8 cellular contexts compared by ENCODE assay signal in the genomic region with DNA sequence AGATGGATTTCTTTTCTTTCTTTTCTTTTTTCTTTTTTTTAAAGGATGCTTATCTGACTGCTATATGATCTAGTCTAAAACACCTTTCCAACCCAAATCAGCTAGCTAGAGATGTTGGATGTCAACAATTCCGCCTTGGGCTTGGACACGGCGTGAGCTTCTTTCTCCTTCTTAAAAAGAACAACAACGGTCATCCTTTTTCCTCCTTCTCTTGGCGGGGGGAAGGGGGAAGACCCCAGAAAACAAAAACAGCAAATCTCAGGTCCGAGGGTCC. TPM values are rescaled to one million over a fixed set of nuclear protein-coding genes. Genes with fewer than 3 reads are reported as not detected.
A peak's percentile ranks its signal among the peaks of the same experiment; 100 is the strongest.
DNase-seq lines count a peak whose midpoint lies in the region; ATAC-seq, FAIRE-seq and TF ChIP-seq lines count a peak whose summit lies in the region.

No MANE protein-coding gene starts in this region.

- FAIRE-seq in H54 (lab: Jason Lieb, UNC): no peak

- TF ChIP-seq POLR2A in gastroesophageal sphincter (IDR thresholded peaks at IDR 0.05): no peak
- no peak for TF ChIP-seq POLR2A in H54 (IDR thresholded peaks at IDR 0.05; ENCODE audit: low read depth, low read length)

- no peak for DNase-seq in WERI-Rb-1
- DNase-seq in retinal pigment epithelial cell (ENCODE audit: low read depth): no peak
- DNase-seq in H54 (ENCODE audit: insufficient read length, low spot score): no peak
- no peak for DNase-seq in SIG-M5 (lab: John Stamatoyannopoulos, UW)
- DNase-seq in activated naive CD4-positive, alpha-beta T cell treated with anti-CD3 and anti-CD28 coated beads, Interleukin-2, amount 50 U/mL, for 72 hours (ENCODE audit: low spot score in 2 of 2): no peak
- DNase-seq in NCI-H345 (lab: John Stamatoyannopoulos, UW): no peak

- H3K36me3 ChIP-seq in ES-I3 (ENCODE audit: insufficient read depth, low read length): no peaks in the 10 kb centered on the region
- no peaks in the 10 kb centered on the region for H3K36me3 ChIP-seq in WERI-Rb-1
- H3K36me3 ChIP-seq in gastroesophageal sphincter: no peaks in the 10 kb centered on the region

- H3K27ac Mint-ChIP-seq in activated naive CD4-positive, alpha-beta T cell treated with anti-CD3 and anti-CD28 coated beads, Interleukin-2, amount 50 U/mL, for 72 hours: no peak overlapping the region

- H3K27me3 ChIP-seq in WERI-Rb-1 (ENCODE audit: insufficient read depth, low read depth, severe bottlenecking) (no peaks in the 10 kb centered on the region), gastroesophageal sphincter (no peaks in the 10 kb centered on the region)

- H3K4me3 ChIP-seq in WERI-Rb-1 (ENCODE audit: low read depth, low read length) (peak overlapping the region; percentile 58), gastroesophageal sphincter (peak overlapping the region; percentile 62 to 72), retinal pigment epithelial cell (ENCODE audit: low read length) (peak overlapping the region; percentile 55)

- WGBS in gastroesophageal sphincter (ENCODE audit: low coverage in 1 of 2), 2 donors: 4% methylated on average over 6 of the region's 6 CpGs; no CpG with 5 or more reads in 1 of the 2 donors

- ATAC-seq in gastroesophageal sphincter: no peak
- ATAC-seq in activated naive CD4-positive, alpha-beta T cell treated with anti-CD3 and anti-CD28 coated beads, Interleukin-2, amount 50 U/mL, for 72 hours: no peak

- peaks cover 11% of the 10 kb centered on the region; the same call in 1 of the 2 replicates for H3K4me1 ChIP-seq in ES-I3 (ENCODE audit: insufficient read depth, low read length)
- peaks cover 0 to 27% (median 5%) of the 10 kb centered on the region in 3 donors for H3K4me1 ChIP-seq in gastroesophageal sphincter

- no peak for TF ChIP-seq CTCF in WERI-Rb-1 (IDR thresholded peaks at IDR 0.05; ENCODE audit: low read depth, low read length)
- TF ChIP-seq CTCF in gastroesophageal sphincter (IDR thresholded peaks at IDR 0.05): no peak
- TF ChIP-seq CTCF in retinal pigment epithelial cell (conservative IDR thresholded peaks at IDR 0.05; ENCODE audit: low read depth, low read length): no peak

- H3K36me3 Mint-ChIP-seq in activated naive CD4-positive, alpha-beta T cell treated with anti-CD3 and anti-CD28 coated beads, Interleukin-2, amount 50 U/mL, for 72 hours: peaks cover 0 to 6% of the 10 kb centered on the region in 2 donors

- no peaks in the 10 kb centered on the region for H3K9me3 Mint-ChIP-seq in activated naive CD4-positive, alpha-beta T cell treated with anti-CD3 and anti-CD28 coated beads, Interleukin-2, amount 50 U/mL, for 72 hours

- no peak overlapping the region for H3K27ac ChIP-seq in WERI-Rb-1
- H3K27ac ChIP-seq in gastroesophageal sphincter: peak overlapping the region; percentile 25 to 90 (median 88)

- H3K9ac ChIP-seq in ES-I3 (ENCODE audit: low read depth, low read length): peak overlapping the region; percentile 68

- TF ChIP-seq EP300 in gastroesophageal sphincter (IDR thresholded peaks at IDR 0.05): no peak

- no peaks in the 10 kb centered on the region for H3K9me3 ChIP-seq in ES-I3 (ENCODE audit: control insufficient read depth, insufficient read depth, low read length)
- no peaks in the 10 kb centered on the region for H3K9me3 ChIP-seq in WERI-Rb-1 (ENCODE audit: severe bottlenecking)
- H3K9me3 ChIP-seq in gastroesophageal sphincter: no peaks in the 10 kb centered on the region

RNA-seq across cellular contexts. Expression of gene BEND7, which starts 1.0 kb away (rescaled TPM):
- total RNA-seq in gastroesophageal sphincter: 10 to 100 TPM; 18.4 to 25.9 (median 22.5) TPM
- not detected for total RNA-seq in activated naive CD4-positive, alpha-beta T cell treated with anti-CD3 and anti-CD28 coated beads, Interleukin-2, amount 50 U/mL, for 72 hours

RNA-seq across cellular contexts. Expression of gene PRPF18, which starts 59.0 kb away (rescaled TPM):
- 10 to 100 TPM; 22.8 to 32.8 (median 24.0) TPM for total RNA-seq in gastroesophageal sphincter
- 10 to 100 TPM; 19.9 to 31.2 TPM for total RNA-seq in activated naive CD4-positive, alpha-beta T cell treated with anti-CD3 and anti-CD28 coated beads, Interleukin-2, amount 50 U/mL, for 72 hours

Comparison
In these comparisons a context has a peak if more than half of its experiments do, and no peak if none do; other contexts are left out.
1. RNA of gene BEND7, which starts 1.0 kb away (total RNA-seq): 18.4 to 25.9 TPM in gastroesophageal sphincter; not detected in activated naive CD4-positive, alpha-beta T cell treated with anti-CD3 and anti-CD28 coated beads, Interleukin-2, amount 50 U/mL, for 72 hours; every median in the first group is over 10 times any median in the second.
2. Peak in every context shown above with its lines, with median percentiles within 50 percentile points of each other: H3K4me3 ChIP-seq.